11 cellular contexts compared by ENCODE assay signal in the genomic region with DNA sequence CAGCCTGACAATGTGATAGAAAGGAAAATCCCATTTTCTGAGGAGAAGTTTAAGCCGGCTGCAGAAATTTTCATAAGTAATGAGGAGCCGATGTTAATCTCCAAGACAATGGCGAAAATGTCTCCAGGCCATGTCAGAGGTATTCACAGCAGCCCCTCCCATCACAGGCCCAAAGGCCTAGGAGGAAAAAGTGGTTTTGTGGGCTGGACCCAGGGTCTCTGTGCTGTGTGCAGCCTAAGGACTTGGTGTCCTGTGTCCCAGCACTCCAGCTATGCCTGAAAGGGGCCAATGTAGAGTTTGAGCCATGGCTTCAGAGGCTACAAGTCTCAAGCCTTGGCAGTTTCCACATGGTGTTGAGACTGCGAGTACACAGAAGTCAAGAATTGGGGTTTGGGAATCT.
"Had no signal": no experiment of that assay in that cellular context is flagged by ENCODE, and none has a peak within 500 bp of the region (broad histone marks: within the 10 kb centered on the region; RNA-seq: fewer than 3 reads in every experiment).

No MANE protein-coding gene starts in this region.

- H3K36me3 ChIP-seq: HAP-1 had no signal

- H3K4me1 Mint-ChIP-seq: H9 had no signal

- H3K4me3 Mint-ChIP-seq: GM23338, H9, HFFc6 had no signal

- DNase-seq: GM23248, GOT3, H7, H9, HCEC 1CT, HFFc6 had no signal

- ATAC-seq: GM23338, HCT116 had no signal

- H3K4me3 ChIP-seq: GM23248, GM23338, HAP-1 had no signal

- H3K27ac Mint-ChIP-seq: GM23338, H9, HFFc6 had no signal

- FAIRE-seq: H1, H54 had no signal

- H3K27ac ChIP-seq: GM23248 had no signal

- H3K4me1 ChIP-seq: HAP-1 had no signal

- H3K4me2 ChIP-seq: GM23338 had no signal
